ENCODE assay signal across 34 cellular contexts in genomic region chr7:154415709-154416399, GRCh38.
"Had no signal": no experiment of that assay in that cellular context is flagged by ENCODE, and none has a peak within 500 bp of the region (broad histone marks: within the 10 kb centered on the region; RNA-seq: fewer than 3 reads in every experiment).

No MANE protein-coding gene starts in this region.

- H3K9me3 ChIP-seq: adrenal gland, body of pancreas, colonic mucosa, heart left ventricle had no signal

- H3K27ac ChIP-seq: adrenal gland, body of pancreas, cardiac muscle cell, colonic mucosa, heart left ventricle had no signal

- FAIRE-seq: frontal cortex had no signal

- H3K4me1 ChIP-seq: adrenal gland, body of pancreas, colonic mucosa, heart left ventricle had no signal

- DNase-seq: activated B cell treated with CpG ODN at 0.5 μM for 24 hours; activated CD4-positive, alpha-beta T cell treated with anti-CD3 and anti-CD28 coated beads for 48 hours; activated CD4-positive, alpha-beta T cell treated with anti-CD3 and anti-CD28 coated beads, Interleukin-2, amount 50 U/mL, for 1 hour; activated CD4-positive, alpha-beta T cell treated with anti-CD3 and anti-CD28 coated beads, Interleukin-2, amount 50 U/mL, for 48 hours; activated CD8-positive, alpha-beta memory T cell treated with anti-CD3 and anti-CD28 coated beads, Interleukin-2, amount 10 ng/mL, durations not matched to agents 7 days and 5 days; activated CD8-positive, alpha-beta memory T cell treated with anti-CD3 and anti-CD28 coated beads, Interleukin-2, amount 50 U/mL, for 4 hours; activated CD8-positive, alpha-beta T cell treated with anti-CD3 and anti-CD28 coated beads, Interleukin-2, amount 10 ng/mL, durations not matched to agents 7 days and 5 days; activated effector memory CD4-positive, alpha-beta T cell treated with anti-CD3 and anti-CD28 coated beads, Interleukin-2, amount 50 U/mL, for 16 hours; activated naive CD4-positive, alpha-beta T cell treated with anti-CD3 and anti-CD28 coated beads for 36 hours; activated naive CD8-positive, alpha-beta T cell treated with anti-CD3 and anti-CD28 coated beads for 36 hours; activated naive CD8-positive, alpha-beta T cell treated with anti-CD3 and anti-CD28 coated beads, Interleukin-2, amount 50 U/mL, for 24 hours; activated T-cell treated with anti-CD3 and anti-CD28 coated beads, Interleukin-2, amount 50 U/mL, for 1 hour; activated T-cell treated with anti-CD3 and anti-CD28 coated beads, Interleukin-2, amount 50 U/mL, for 48 hours; adrenal gland; amygdala; aorta; body of pancreas; central memory CD4-positive, alpha-beta T cell; cerebellar nuclear complex; colonic mucosa; dorsolateral prefrontal cortex; effector memory CD4-positive, alpha-beta T cell; endodermal cell; foreskin fibroblast; glutamatergic neuron; heart left ventricle; T-helper 1 cell; T-helper 17 cell; T1000; WERI-Rb-1 had no signal

- ATAC-seq: activated CD4-positive, CD25-positive, alpha-beta regulatory T cell treated with anti-CD3 and anti-CD28 coated beads, Interleukin-2, amount 50 U/mL, for 24 hours; activated CD8-positive, alpha-beta memory T cell treated with anti-CD3 and anti-CD28 coated beads, Interleukin-2, amount 10 ng/mL, durations not matched to agents 7 days and 5 days; activated CD8-positive, alpha-beta T cell treated with anti-CD3 and anti-CD28 coated beads, Interleukin-2, amount 10 ng/mL, durations not matched to agents 7 days and 5 days; activated naive CD8-positive, alpha-beta T cell treated with anti-CD3 and anti-CD28 coated beads, Interleukin-2, amount 50 U/mL, for 24 hours; body of pancreas; esophagus mucosa; heart left ventricle; T-helper 17 cell had no signal

- H3K27me3 ChIP-seq: adrenal gland, body of pancreas, cardiac muscle cell, colonic mucosa, dorsolateral prefrontal cortex, heart left ventricle had no signal

- H3K36me3 ChIP-seq: adrenal gland, cardiac muscle cell, colonic mucosa, heart left ventricle, WERI-Rb-1 had no signal

- H3K4me3 ChIP-seq: adrenal gland, body of pancreas, cardiac muscle cell, colonic mucosa, dorsolateral prefrontal cortex, heart left ventricle had no signal
